23 cellular contexts compared by ENCODE assay signal in the genomic region with DNA sequence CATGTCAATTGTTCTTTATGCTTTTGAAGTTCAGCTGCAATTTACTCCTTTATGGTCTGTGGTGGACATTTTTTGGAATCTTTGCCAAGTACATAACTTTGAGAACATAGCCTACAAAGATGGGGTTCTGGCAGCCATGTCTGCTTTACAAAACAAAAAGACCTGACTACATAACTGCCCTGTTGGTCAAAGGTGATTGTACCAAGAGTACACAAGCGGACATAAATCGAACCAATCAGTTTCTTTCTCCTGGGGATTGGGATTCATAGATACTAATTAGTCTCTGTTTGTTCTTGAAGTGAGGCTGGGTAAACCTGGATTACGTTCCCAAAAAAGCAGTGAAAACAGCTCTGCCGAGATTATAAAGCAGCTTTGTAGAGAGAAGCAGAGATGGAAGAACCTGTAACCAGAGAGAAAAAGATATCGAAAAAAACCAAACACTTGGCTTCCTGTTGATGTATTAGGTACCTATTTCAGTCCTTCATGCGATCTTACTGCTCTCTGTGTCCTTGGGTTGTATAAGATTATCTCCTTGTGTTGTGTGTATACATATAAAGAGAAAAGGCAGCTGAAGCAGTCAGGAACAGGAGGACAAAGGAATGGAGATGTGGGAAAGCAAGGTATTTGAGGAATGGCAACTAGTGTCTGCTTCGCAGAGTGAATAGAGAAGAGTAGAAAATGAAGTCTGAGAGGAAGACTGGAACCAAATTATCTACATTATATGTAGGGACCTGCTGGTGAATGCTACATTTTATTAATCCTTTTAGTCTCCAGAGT. TPM values are rescaled to one million over a fixed set of nuclear protein-coding genes. Genes with fewer than 3 reads are reported as not detected.
A peak's percentile ranks its signal among the peaks of the same experiment; 100 is the strongest.
DNase-seq lines count a peak whose midpoint lies in the region; ATAC-seq and TF ChIP-seq lines count a peak whose summit lies in the region.
"Had no signal": no experiment of that assay in that cellular context is flagged by ENCODE, and none has a peak within 500 bp of the region (broad histone marks: within the 10 kb centered on the region; RNA-seq: fewer than 3 reads in every experiment).

No MANE protein-coding gene starts in this region.

- no peak overlapping the region for H3K27ac ChIP-seq in naive thymus-derived CD4-positive, alpha-beta T cell (ENCODE audit: low read depth, low read length)
- H3K27ac ChIP-seq: cardiac muscle cell, dorsolateral prefrontal cortex, gastrocnemius medialis, parathyroid adenoma, SJCRH30 had no signal

- no peak for TF ChIP-seq CTCF in activated CD8-positive, alpha-beta T cell treated with anti-CD3 and anti-CD28 coated beads for 36 hours (IDR thresholded peaks at IDR 0.05)
- no peak for TF ChIP-seq CTCF in Caco-2 (IDR thresholded peaks at IDR 0.05; ENCODE audit: insufficient read depth in 1 of 2, low read depth in 1 of 2, low read length in 1 of 2, severe bottlenecking in 1 of 2, unreplicated experiment in 1 of 2)

- H3K9me3 ChIP-seq in Caco-2 = no peaks in the 10 kb centered on the region
- no peaks in the 10 kb centered on the region for H3K9me3 ChIP-seq in naive thymus-derived CD4-positive, alpha-beta T cell (ENCODE audit: control insufficient read depth in 2 of 3, low read length in 3 of 3)
- H3K9me3 ChIP-seq: gastrocnemius medialis, MG63, mucosa of descending colon, SJCRH30 had no signal

- peaks cover 33% of the 10 kb centered on the region for H3K4me1 Mint-ChIP-seq in activated CD8-positive, alpha-beta T cell treated with anti-CD3 and anti-CD28 coated beads, Interleukin-2, amount 10 ng/mL, durations not matched to agents 7 days and 5 days (ENCODE audit: low read depth)
- peaks cover 30% of the 10 kb centered on the region for H3K4me1 Mint-ChIP-seq in activated CD8-positive, alpha-beta T cell treated with anti-CD3 and anti-CD28 coated beads for 36 hours (ENCODE audit: low read depth)
- H3K4me1 Mint-ChIP-seq in Caco-2 (ENCODE audit: low read depth, unreplicated experiment) = peaks cover 16% of the 10 kb centered on the region
- peaks cover 30% of the 10 kb centered on the region for H3K4me1 Mint-ChIP-seq in activated T-helper 1 cell treated with anti-CD3 and anti-CD28 coated beads, Interleukin-12 subunit alpha, Interleukin-12 subunit beta, Interleukin-2, Interleukin-4 antibody, amounts not matched to agents 30 ng/mL and 10 ng/mL and 1 ng/mL, durations not matched to agents 14 hours and 24 hours and 36 hours (ENCODE audit: low read depth)
- peaks cover 22 to 41% (median 33%) of the 10 kb centered on the region in 7 donors for H3K4me1 Mint-ChIP-seq in naive thymus-derived CD4-positive, alpha-beta T cell

- H3K4me3 ChIP-seq in Caco-2 (ENCODE audit: low read depth, low read length) = no peak overlapping the region
- no peak overlapping the region for H3K4me3 ChIP-seq in naive thymus-derived CD4-positive, alpha-beta T cell (ENCODE audit: low read length)
- H3K4me3 ChIP-seq: cardiac muscle cell, gastrocnemius medialis, MG63, mucosa of descending colon, SJCRH30 had no signal

- H3K9me3 Mint-ChIP-seq in activated CD8-positive, alpha-beta T cell treated with anti-CD3 and anti-CD28 coated beads, Interleukin-2, amount 10 ng/mL, durations not matched to agents 7 days and 5 days (ENCODE audit: insufficient read depth) = no peaks in the 10 kb centered on the region
- no peaks in the 10 kb centered on the region for H3K9me3 Mint-ChIP-seq in activated CD8-positive, alpha-beta T cell treated with anti-CD3 and anti-CD28 coated beads for 36 hours
- H3K9me3 Mint-ChIP-seq in Caco-2 (ENCODE audit: unreplicated experiment) = no peaks in the 10 kb centered on the region
- no peaks in the 10 kb centered on the region for H3K9me3 Mint-ChIP-seq in activated T-helper 1 cell treated with anti-CD3 and anti-CD28 coated beads, Interleukin-12 subunit alpha, Interleukin-12 subunit beta, Interleukin-2, Interleukin-4 antibody, amounts not matched to agents 30 ng/mL and 10 ng/mL and 1 ng/mL, durations not matched to agents 14 hours and 24 hours and 36 hours
- no peaks in the 10 kb centered on the region for H3K9me3 Mint-ChIP-seq in naive thymus-derived CD4-positive, alpha-beta T cell

- peak overlapping the region; percentile 23 for H3K4me3 Mint-ChIP-seq in activated CD8-positive, alpha-beta T cell treated with anti-CD3 and anti-CD28 coated beads, Interleukin-2, amount 10 ng/mL, durations not matched to agents 7 days and 5 days
- no peak overlapping the region for H3K4me3 Mint-ChIP-seq in activated CD8-positive, alpha-beta T cell treated with anti-CD3 and anti-CD28 coated beads for 36 hours
- peak overlapping the region; percentile 28 for H3K4me3 Mint-ChIP-seq in Caco-2 (ENCODE audit: unreplicated experiment)
- peak overlapping the region; percentile 64 for H3K4me3 Mint-ChIP-seq in activated T-helper 1 cell treated with anti-CD3 and anti-CD28 coated beads, Interleukin-12 subunit alpha, Interleukin-12 subunit beta, Interleukin-2, Interleukin-4 antibody, amounts not matched to agents 30 ng/mL and 10 ng/mL and 1 ng/mL, durations not matched to agents 14 hours and 24 hours and 36 hours
- H3K4me3 Mint-ChIP-seq in naive thymus-derived CD4-positive, alpha-beta T cell = peak overlapping the region; percentile 29 to 97 (median 67)

- peaks cover 22% of the 10 kb centered on the region for H3K4me1 ChIP-seq in Caco-2
- peaks cover 19 to 22% of the 10 kb centered on the region in 2 donors for H3K4me1 ChIP-seq in naive thymus-derived CD4-positive, alpha-beta T cell (ENCODE audit: control insufficient read depth in 2 of 2, insufficient read depth in 2 of 2, low read length in 2 of 2)
- H3K4me1 ChIP-seq: SJCRH30 had no signal

- CTCF ChIA-PET in activated CD8-positive, alpha-beta T cell treated with anti-CD3 and anti-CD28 coated beads, Interleukin-2, amount 10 ng/mL, durations not matched to agents 7 days and 5 days (lab: Charles Lee) = no interaction called here
- CTCF ChIA-PET in activated CD8-positive, alpha-beta T cell treated with anti-CD3 and anti-CD28 coated beads for 36 hours (lab: Charles Lee) = interaction anchor here (1.8 kb wide), 1 partner anchor 26 kb away, joined by 6 read pairs; no protein-coding TSS in a partner anchor
- CTCF ChIA-PET in Caco-2 (lab: Charles Lee) = interaction anchor here (0.6 kb wide), 1 partner anchor 320 kb away, joined by 3 read pairs; no protein-coding TSS in a partner anchor
- CTCF ChIA-PET in naive thymus-derived CD4-positive, alpha-beta T cell (lab: Charles Lee) = interaction anchor here (0.6 kb wide), 1 partner anchor 218 kb away, joined by 3 read pairs; no protein-coding TSS in a partner anchor

- intact Hi-C loops in activated CD8-positive, alpha-beta T cell treated with anti-CD3 and anti-CD28 coated beads for 36 hours (cut with micrococcal nuclease) = no loop called here
- intact Hi-C loops in Caco-2 (cut with micrococcal nuclease; ENCODE audit: unreplicated experiment) = no loop called here
- intact Hi-C loops in activated T-helper 1 cell treated with anti-CD3 and anti-CD28 coated beads, Interleukin-12 subunit alpha, Interleukin-12 subunit beta, Interleukin-2, Interleukin-4 antibody, amounts not matched to agents 30 ng/mL and 10 ng/mL and 1 ng/mL, durations not matched to agents 14 hours and 24 hours and 36 hours (cut with micrococcal nuclease) = loop anchor here (5.0 kb wide), 2 partner anchors 119 to 319 kb away; partner anchors contain the start of genes CCDC167 and MDGA1
- intact Hi-C loops in naive thymus-derived CD4-positive, alpha-beta T cell (cut with micrococcal nuclease) = loop anchor here (5.0 to 10.0 kb wide), 3 partner anchors 314 to 464 kb away; partner anchors contain the start of gene RNF8 (in 2 of the 2)

- POLR2A ChIA-PET in activated CD8-positive, alpha-beta T cell treated with anti-CD3 and anti-CD28 coated beads, Interleukin-2, amount 10 ng/mL, durations not matched to agents 7 days and 5 days (lab: Charles Lee) = interaction anchor here (0.6 kb wide), 1 partner anchor 28 kb away, joined by 3 read pairs; no protein-coding TSS in a partner anchor
- POLR2A ChIA-PET in activated CD8-positive, alpha-beta T cell treated with anti-CD3 and anti-CD28 coated beads for 36 hours (lab: Charles Lee) = no interaction called here
- POLR2A ChIA-PET in Caco-2 (lab: Charles Lee) = no interaction called here
- POLR2A ChIA-PET in naive thymus-derived CD4-positive, alpha-beta T cell (lab: Charles Lee) = interaction anchor here (0.6 to 1.0 kb wide), 3 partner anchors 11 to 882 kb away, joined by 3 read pairs; no protein-coding TSS in a partner anchor

- no peak for DNase-seq in activated CD8-positive, alpha-beta T cell treated with anti-CD3 and anti-CD28 coated beads, Interleukin-2, amount 10 ng/mL, durations not matched to agents 7 days and 5 days
- no peak for DNase-seq in activated CD8-positive, alpha-beta T cell treated with anti-CD3 and anti-CD28 coated beads for 36 hours
- DNase-seq in Caco-2 (no peak), SHP77 (lab: John Stamatoyannopoulos, UW) (no peak), SK-N-DZ (ENCODE audit: low spot score) (no peak)
- DNase-seq in activated T-helper 1 cell treated with anti-CD3 and anti-CD28 coated beads, Interleukin-12 subunit alpha, Interleukin-12 subunit beta, Interleukin-2, Interleukin-4 antibody, amounts not matched to agents 30 ng/mL and 10 ng/mL and 1 ng/mL, durations not matched to agents 14 hours and 24 hours and 36 hours (ENCODE audit: low spot score) = no peak
- DNase-seq in naive thymus-derived CD4-positive, alpha-beta T cell = no peak
- DNase-seq: activated CD8-positive, alpha-beta memory T cell treated with anti-CD3 and anti-CD28 coated beads for 24 hours; activated gamma-delta T cell treated with Interleukin-2 at 50 U/mL for 16 hours; COR-L47; dorsolateral prefrontal cortex; erythroblast; gastrocnemius medialis; MG63; mucosa of descending colon; NCI-H187 treated with DMSO at 0.1 percent for 48 hours; NCI-H510A; SJCRH30; stimulated activated CD4-positive, alpha-beta T cell treated with anti-CD3 and anti-CD28 coated beads, Interleukin-2, amount 100 ng/mL, for 48 hours had no signal

- peaks cover 3% of the 10 kb centered on the region for H3K36me3 Mint-ChIP-seq in activated CD8-positive, alpha-beta T cell treated with anti-CD3 and anti-CD28 coated beads, Interleukin-2, amount 10 ng/mL, durations not matched to agents 7 days and 5 days (ENCODE audit: low read depth)
- peaks cover 5% of the 10 kb centered on the region for H3K36me3 Mint-ChIP-seq in activated CD8-positive, alpha-beta T cell treated with anti-CD3 and anti-CD28 coated beads for 36 hours (ENCODE audit: low read depth)
- peaks cover 23% of the 10 kb centered on the region for H3K36me3 Mint-ChIP-seq in Caco-2 (ENCODE audit: insufficient read depth, unreplicated experiment)
- peaks cover 3% of the 10 kb centered on the region for H3K36me3 Mint-ChIP-seq in activated T-helper 1 cell treated with anti-CD3 and anti-CD28 coated beads, Interleukin-12 subunit alpha, Interleukin-12 subunit beta, Interleukin-2, Interleukin-4 antibody, amounts not matched to agents 30 ng/mL and 10 ng/mL and 1 ng/mL, durations not matched to agents 14 hours and 24 hours and 36 hours (ENCODE audit: low read depth)
- peaks cover 0 to 2% (median 0%) of the 10 kb centered on the region in 5 donors for H3K36me3 Mint-ChIP-seq in naive thymus-derived CD4-positive, alpha-beta T cell

- H3K27ac Mint-ChIP-seq in activated CD8-positive, alpha-beta T cell treated with anti-CD3 and anti-CD28 coated beads, Interleukin-2, amount 10 ng/mL, durations not matched to agents 7 days and 5 days = no peak overlapping the region
- H3K27ac Mint-ChIP-seq in activated CD8-positive, alpha-beta T cell treated with anti-CD3 and anti-CD28 coated beads for 36 hours = no peak overlapping the region
- no peak overlapping the region for H3K27ac Mint-ChIP-seq in Caco-2 (ENCODE audit: unreplicated experiment)
- peak overlapping the region; percentile 67 for H3K27ac Mint-ChIP-seq in activated T-helper 1 cell treated with anti-CD3 and anti-CD28 coated beads, Interleukin-12 subunit alpha, Interleukin-12 subunit beta, Interleukin-2, Interleukin-4 antibody, amounts not matched to agents 30 ng/mL and 10 ng/mL and 1 ng/mL, durations not matched to agents 14 hours and 24 hours and 36 hours
- H3K27ac Mint-ChIP-seq in naive thymus-derived CD4-positive, alpha-beta T cell = peak overlapping the region; percentile 3 to 96 (median 52)

- H3K36me3 ChIP-seq in Caco-2 (ENCODE audit: control insufficient read depth, insufficient read depth, low read length) = no peaks in the 10 kb centered on the region; the same call in 1 of the 2 replicates
- peaks cover 0 to 6% (median 0%) of the 10 kb centered on the region in 3 experiments for H3K36me3 ChIP-seq in naive thymus-derived CD4-positive, alpha-beta T cell (ENCODE audit: control insufficient read depth in 2 of 3, insufficient read depth in 3 of 3, low read length in 3 of 3)
- H3K36me3 ChIP-seq: cardiac muscle cell, gastrocnemius medialis, SJCRH30 had no signal

- no TSS peak for BruUV-seq in Caco-2 (replicated peaks; lab: Mats Ljungman, UMichigan)

- H3K27me3 Mint-ChIP-seq in activated CD8-positive, alpha-beta T cell treated with anti-CD3 and anti-CD28 coated beads, Interleukin-2, amount 10 ng/mL, durations not matched to agents 7 days and 5 days (ENCODE audit: low read depth) = peaks cover 12% of the 10 kb centered on the region
- H3K27me3 Mint-ChIP-seq in activated CD8-positive, alpha-beta T cell treated with anti-CD3 and anti-CD28 coated beads for 36 hours = no peaks in the 10 kb centered on the region
- no peaks in the 10 kb centered on the region for H3K27me3 Mint-ChIP-seq in Caco-2 (ENCODE audit: insufficient read depth, unreplicated experiment)
- H3K27me3 Mint-ChIP-seq in activated T-helper 1 cell treated with anti-CD3 and anti-CD28 coated beads, Interleukin-12 subunit alpha, Interleukin-12 subunit beta, Interleukin-2, Interleukin-4 antibody, amounts not matched to agents 30 ng/mL and 10 ng/mL and 1 ng/mL, durations not matched to agents 14 hours and 24 hours and 36 hours (ENCODE audit: insufficient read depth) = peaks cover 14% of the 10 kb centered on the region
- H3K27me3 Mint-ChIP-seq in naive thymus-derived CD4-positive, alpha-beta T cell = peaks cover 0 to 32% (median 0%) of the 10 kb centered on the region in 5 donors

- no peaks in the 10 kb centered on the region for H3K27me3 ChIP-seq in Caco-2 (replicated peaks; ENCODE audit: control insufficient read depth, insufficient read depth, low read length)
- H3K27me3 ChIP-seq in naive thymus-derived CD4-positive, alpha-beta T cell (ENCODE audit: control insufficient read depth in 2 of 2, insufficient read depth in 2 of 2, low read length in 2 of 2) = no peaks in the 10 kb centered on the region
- H3K27me3 ChIP-seq: cardiac muscle cell, dorsolateral prefrontal cortex, gastrocnemius medialis, MG63, SJCRH30 had no signal

- ATAC-seq in activated CD8-positive, alpha-beta T cell treated with anti-CD3 and anti-CD28 coated beads, Interleukin-2, amount 10 ng/mL, durations not matched to agents 7 days and 5 days = no peak
- ATAC-seq in activated CD8-positive, alpha-beta T cell treated with anti-CD3 and anti-CD28 coated beads for 36 hours = no peak
- ATAC-seq in naive thymus-derived CD4-positive, alpha-beta T cell = no peak
- no peak for ATAC-seq in GM21515 (IDR thresholded peaks at IDR 0.05; ENCODE audit: unreplicated experiment)
- ATAC-seq: gastrocnemius medialis, left lobe of liver, mucosa of descending colon had no signal

RNA-seq across cellular contexts. Expression of gene ZFAND3, which starts 2.7 kb away (rescaled TPM):
- 10 to 100 TPM; 27.5 to 29.2 TPM for total RNA-seq in activated CD8-positive, alpha-beta T cell treated with anti-CD3 and anti-CD28 coated beads, Interleukin-2, amount 10 ng/mL, durations not matched to agents 7 days and 5 days
- total RNA-seq in activated CD8-positive, alpha-beta T cell treated with anti-CD3 and anti-CD28 coated beads for 36 hours = 10 to 100 TPM; 32.3 to 37.9 TPM
- 91.1 and 107 TPM in 2 replicates for total RNA-seq in Caco-2 (2022)
- 36.9 and 44.1 TPM in 2 replicates for total RNA-seq in activated T-helper 1 cell treated with anti-CD3 and anti-CD28 coated beads, Interleukin-12 subunit alpha, Interleukin-12 subunit beta, Interleukin-2, Interleukin-4 antibody, amounts not matched to agents 30 ng/mL and 10 ng/mL and 1 ng/mL, durations not matched to agents 14 hours and 24 hours and 36 hours
- 10 to 100 TPM; 31.7 to 55.0 (median 42.5) TPM for total RNA-seq in naive thymus-derived CD4-positive, alpha-beta T cell
- polyA plus RNA-seq in naive thymus-derived CD4-positive, alpha-beta T cell = 1 to 10 TPM; 3.5 to 4.4 TPM
- polyA plus RNA-seq in SK-N-DZ (2014; cell fraction: cytosol; rRNA removed) = 13.4 and 14.8 TPM in 2 replicates
- polyA plus RNA-seq in SK-N-DZ (2014; cell fraction: nucleus; rRNA removed) = 8.4 and 18.4 TPM in 2 replicates

Comparison
In these comparisons a context has a peak if more than half of its experiments do, and no peak if none do; other contexts are left out.
1. POLR2A ChIA-PET loops: an anchor here in activated CD8-positive, alpha-beta T cell treated with anti-CD3 and anti-CD28 coated beads, Interleukin-2, amount 10 ng/mL, durations not matched to agents 7 days and 5 days (0.6 kb wide) and naive thymus-derived CD4-positive, alpha-beta T cell (0.6 to 1.0 kb wide); none called in activated CD8-positive, alpha-beta T cell treated with anti-CD3 and anti-CD28 coated beads for 36 hours and Caco-2.
2. H3K27ac Mint-ChIP-seq: peak in activated T-helper 1 cell treated with anti-CD3 and anti-CD28 coated beads, Interleukin-12 subunit alpha, Interleukin-12 subunit beta, Interleukin-2, Interleukin-4 antibody, amounts not matched to agents 30 ng/mL and 10 ng/mL and 1 ng/mL, durations not matched to agents 14 hours and 24 hours and 36 hours (single experiment) and naive thymus-derived CD4-positive, alpha-beta T cell (9 of 9); none in activated CD8-positive, alpha-beta T cell treated with anti-CD3 and anti-CD28 coated beads, Interleukin-2, amount 10 ng/mL, durations not matched to agents 7 days and 5 days (single experiment), activated CD8-positive, alpha-beta T cell treated with anti-CD3 and anti-CD28 coated beads for 36 hours (single experiment) and Caco-2 (single experiment).
3. intact Hi-C loops: an anchor here in activated T-helper 1 cell treated with anti-CD3 and anti-CD28 coated beads, Interleukin-12 subunit alpha, Interleukin-12 subunit beta, Interleukin-2, Interleukin-4 antibody, amounts not matched to agents 30 ng/mL and 10 ng/mL and 1 ng/mL, durations not matched to agents 14 hours and 24 hours and 36 hours (5.0 kb wide) and naive thymus-derived CD4-positive, alpha-beta T cell (5.0 to 10.0 kb wide); none called in activated CD8-positive, alpha-beta T cell treated with anti-CD3 and anti-CD28 coated beads for 36 hours and Caco-2.